Comparison of ENCODE assay signal across 18 cellular contexts in the genomic region with DNA sequence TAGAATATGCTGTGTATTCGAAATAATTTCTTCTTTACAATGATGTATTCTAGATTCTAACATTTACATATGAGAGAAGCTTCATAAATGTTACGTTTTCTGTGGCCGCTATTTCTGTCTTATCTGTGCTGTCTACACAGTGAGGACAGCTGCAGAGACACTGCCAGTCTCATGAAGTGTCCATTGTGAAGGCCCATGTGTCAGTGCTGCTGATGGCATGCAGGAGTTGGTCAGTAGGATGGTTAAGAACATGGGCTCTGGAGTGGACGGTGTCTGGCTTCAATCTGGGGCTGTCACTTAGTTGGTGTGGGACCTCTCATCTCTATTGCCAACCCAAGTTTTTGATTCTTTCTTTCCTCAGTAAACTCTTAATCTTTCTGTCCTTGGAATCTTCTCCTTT.
"Had no signal": no experiment of that assay in that cellular context is flagged by ENCODE, and none has a peak within 500 bp of the region (broad histone marks: within the 10 kb centered on the region; RNA-seq: fewer than 3 reads in every experiment).

No MANE protein-coding gene starts in this region.

- DNase-seq: activated CD4-positive, alpha-beta T cell treated with anti-CD3 and anti-CD28 coated beads, Interleukin-2, amount 50 U/mL, for 4 hours; activated CD4-positive, CD25-positive, alpha-beta regulatory T cell treated with anti-CD3 and anti-CD28 coated beads, Interleukin-2, amount 50 U/mL, for 72 hours; activated CD8-positive, alpha-beta memory T cell treated with anti-CD3 and anti-CD28 coated beads, Interleukin-2, amount 10 ng/mL, durations not matched to agents 7 days and 5 days; activated effector memory CD4-positive, alpha-beta T cell treated with Interleukin-2 at 50 U/mL for 16 hours; activated T-cell treated with anti-CD3 and anti-CD28 coated beads, Interleukin-2, amount 50 U/mL, for 24 hours; amygdala; effector CD8-positive, alpha-beta T cell; occipital lobe; stimulated activated CD4-positive, alpha-beta T cell treated with anti-CD3 and anti-CD28 coated beads, Interleukin-4, amount 100 ng/mL, for 1 hour; stimulated activated CD8-positive, alpha-beta memory T cell treated with anti-CD3 and anti-CD28 coated beads, Interleukin-4, amount 100 ng/mL, for 48 hours; stimulated activated naive CD8-positive, alpha-beta T cell treated with anti-CD3 and anti-CD28 coated beads, Interleukin-15, Interleukin-2, amounts not matched to agents 100 U/mL and 50 U/mL, for 24 hours; SW 1271; upper lobe of right lung had no signal

- H3K36me3 ChIP-seq: prostate gland, upper lobe of right lung had no signal

- H3K27ac ChIP-seq: hepatocyte, prostate gland, upper lobe of right lung had no signal

- ATAC-seq: activated CD8-positive, alpha-beta memory T cell treated with anti-CD3 and anti-CD28 coated beads, Interleukin-2, amount 10 ng/mL, durations not matched to agents 7 days and 5 days; activated naive CD4-positive, alpha-beta T cell treated with anti-CD3 and anti-CD28 coated beads, Interleukin-2, amount 50 U/mL, for 72 hours; natural killer cell treated with Interleukin-12 subunit alpha and Interleukin-12 subunit beta and Interleukin-15 and Interleukin-18, amount 100 ng/mL, for 72 hours; stimulated activated naive CD8-positive, alpha-beta T cell treated with anti-CD3 and anti-CD28 coated beads, Interleukin-15, Interleukin-2, amounts not matched to agents 100 U/mL and 50 U/mL, for 24 hours; upper lobe of right lung had no signal

- H2AFZ ChIP-seq: hepatocyte had no signal

- H3K4me2 ChIP-seq: hepatocyte had no signal

- H3K4me1 ChIP-seq: prostate gland had no signal

- H3K4me3 ChIP-seq: hepatocyte, lung, prostate gland, upper lobe of right lung had no signal

- H3K27me3 ChIP-seq: hepatocyte, upper lobe of right lung had no signal

- H3K9me3 ChIP-seq: prostate gland, upper lobe of right lung had no signal

- H3K79me2 ChIP-seq: hepatocyte had no signal
